In the genomic region with DNA sequence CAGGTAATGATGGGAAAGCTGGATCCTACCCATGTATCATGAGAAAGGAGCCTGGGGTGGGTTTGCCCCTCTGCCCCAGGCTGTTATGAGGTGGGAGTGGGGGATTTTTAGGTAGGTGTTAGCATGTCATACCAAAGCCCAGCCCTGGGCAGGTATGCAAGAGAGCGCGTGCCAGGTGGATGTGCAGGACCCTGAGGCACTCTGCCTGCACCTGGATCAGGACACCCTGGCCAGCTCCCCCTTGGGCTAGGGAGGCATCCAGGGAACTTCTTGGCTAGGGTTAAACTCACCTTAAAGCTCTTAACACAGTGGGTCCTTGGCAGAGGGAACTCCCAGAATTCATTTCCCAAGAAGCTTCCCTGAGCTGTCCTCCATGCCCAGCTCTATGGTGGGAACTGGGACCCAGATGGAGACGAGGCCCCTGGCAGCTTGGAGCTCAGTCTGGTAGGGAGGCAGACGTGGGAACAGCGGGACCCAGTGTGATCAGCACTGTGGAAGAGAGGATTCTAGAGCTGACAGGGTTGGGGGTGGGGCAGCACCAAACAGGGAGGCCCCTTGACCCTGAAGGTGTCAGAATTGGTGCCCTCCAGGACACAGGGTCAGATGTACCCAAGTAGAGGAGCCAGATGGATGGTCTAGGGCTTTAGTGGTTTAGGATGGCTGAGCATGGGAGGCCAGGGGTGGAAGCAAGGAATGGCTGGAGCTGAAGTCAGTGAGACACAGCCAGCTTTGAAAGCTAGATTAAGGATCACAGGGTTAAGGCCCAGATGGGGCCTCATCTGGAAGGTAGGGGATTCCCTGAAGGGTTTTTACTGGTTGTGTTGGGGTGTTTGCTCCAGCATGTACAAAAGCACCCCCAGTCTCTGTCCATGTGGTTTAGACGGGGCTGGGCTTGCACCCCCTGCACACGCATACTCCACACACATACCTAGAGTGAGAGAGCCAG, we compare ENCODE assay signal across 1 cellular context.
A peak's percentile ranks its signal among the peaks of the same experiment; 100 is the strongest.
TF ChIP-seq lines count a peak whose summit lies in the region.

No MANE protein-coding gene starts in this region.

TF ChIP-seq in H1, 55 proteins besides CTCF, POLR2A, EP300 and RAD21:
- TF ChIP-seq CTBP2 (IDR thresholded peaks at IDR 0.05; ENCODE audit: borderline replicate concordance, insufficient read depth, insufficient read length, low read length) = no peak
- no peak for TF ChIP-seq MAFK (IDR thresholded peaks at IDR 0.05; ENCODE audit: low read depth, low read length)
- no peak for TF ChIP-seq YY1 (IDR thresholded peaks at IDR 0.05; ENCODE audit: low read depth, low read length)
- TF ChIP-seq MAX (IDR thresholded peaks at IDR 0.05) = no peak
- no peak for TF ChIP-seq NRF1 (IDR thresholded peaks at IDR 0.05; ENCODE audit: low read depth, low read length)
- TF ChIP-seq POLR2AphosphoS5 (IDR thresholded peaks at IDR 0.05; ENCODE audit: low read depth, low read length) = peak; percentile 7; the same call in 1 of the 2 replicates
